In the genomic region with DNA sequence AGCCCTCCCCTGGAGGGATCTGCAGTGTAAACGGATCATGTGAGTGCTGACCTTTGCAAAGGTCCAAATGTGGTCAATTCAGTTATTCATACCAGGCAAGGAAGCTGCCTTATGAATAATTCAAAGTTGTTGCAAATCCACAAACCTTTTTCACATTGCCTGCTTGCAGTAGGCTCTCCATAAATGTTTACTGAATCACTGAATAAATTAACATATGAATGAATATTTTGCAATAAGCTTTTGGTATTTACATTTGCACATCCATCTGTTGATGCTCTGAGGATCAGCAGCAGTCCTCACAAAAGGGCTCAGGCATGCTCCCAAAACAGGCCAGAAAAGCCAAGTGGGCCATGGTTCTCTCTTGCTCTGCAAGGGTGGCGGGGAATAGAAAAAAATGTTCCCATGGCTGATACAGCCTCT, we compare ENCODE assay signal across 13 cellular contexts.
"Had no signal": no experiment of that assay in that cellular context is flagged by ENCODE, and none has a peak within 500 bp of the region (broad histone marks: within the 10 kb centered on the region; RNA-seq: fewer than 3 reads in every experiment).

No MANE protein-coding gene starts in this region.

- H3K4me2 ChIP-seq: neural progenitor cell had no signal

- FAIRE-seq: kidney, small intestine had no signal

- H3K4me1 ChIP-seq: foreskin keratinocyte had no signal

- H3K9me3 ChIP-seq: ascending aorta, heart right ventricle, tibial nerve had no signal

- H3K36me3 ChIP-seq: ascending aorta, heart right ventricle, neural progenitor cell, tibial nerve had no signal

- H3K4me3 ChIP-seq: ascending aorta, coronary artery, heart right ventricle, neural progenitor cell, tibial nerve had no signal

- H2AFZ ChIP-seq: neural progenitor cell had no signal

- H3K36me3 Mint-ChIP-seq: activated naive CD8-positive, alpha-beta T cell treated with anti-CD3 and anti-CD28 coated beads for 36 hours had no signal

- H3K4me3 Mint-ChIP-seq: activated naive CD8-positive, alpha-beta T cell treated with anti-CD3 and anti-CD28 coated beads for 36 hours; neural progenitor cell had no signal

- H3K27me3 ChIP-seq: ascending aorta, heart right ventricle, neural progenitor cell, tibial nerve had no signal

- H3K9ac ChIP-seq: neural progenitor cell had no signal

- DNase-seq: activated gamma-delta T cell; activated naive CD8-positive, alpha-beta T cell treated with anti-CD3 and anti-CD28 coated beads for 36 hours; activated T-cell treated with anti-CD3 and anti-CD28 coated beads, Interleukin-2, amount 50 U/mL, for 1 hour; effector CD8-positive, alpha-beta T cell; foreskin keratinocyte; heart right ventricle; kidney; midbrain; small intestine had no signal

- H3K27ac Mint-ChIP-seq: activated naive CD8-positive, alpha-beta T cell treated with anti-CD3 and anti-CD28 coated beads for 36 hours; neural progenitor cell had no signal

- ATAC-seq: foreskin keratinocyte, heart right ventricle had no signal

- H3K27ac ChIP-seq: ascending aorta, coronary artery, foreskin keratinocyte, heart right ventricle, neural progenitor cell, tibial nerve had no signal

- H3K9me3 Mint-ChIP-seq: activated naive CD8-positive, alpha-beta T cell treated with anti-CD3 and anti-CD28 coated beads for 36 hours had no signal
